In genomic region chr11:117107701-117108590, GRCh38 we compare ENCODE assay signal across 12 cellular contexts.
"Had no signal": no experiment of that assay in that cellular context is flagged by ENCODE, and none has a peak within 500 bp of the region (broad histone marks: within the 10 kb centered on the region; RNA-seq: fewer than 3 reads in every experiment).

No MANE protein-coding gene starts in this region.

- H3K36me3 ChIP-seq: heart right ventricle, right lobe of liver had no signal

- H3K9me3 ChIP-seq: psoas muscle, right lobe of liver had no signal

- DNase-seq: activated CD4-positive, alpha-beta T cell treated with anti-CD3 and anti-CD28 coated beads for 48 hours; activated naive CD4-positive, alpha-beta T cell treated with Interleukin-2 at 50 U/mL for 16 hours; cerebellar nuclear complex; mesendoderm; occipital lobe; stimulated activated CD4-positive, alpha-beta T cell treated with anti-CD3 and anti-CD28 coated beads, Interleukin-2, amount 100 ng/mL, for 24 hours; stimulated activated naive CD4-positive, alpha-beta T cell had no signal

- H3K27ac ChIP-seq: dorsolateral prefrontal cortex, right lobe of liver had no signal

- H3K27me3 ChIP-seq: dorsolateral prefrontal cortex, heart right ventricle, right lobe of liver had no signal

- H3K4me3 ChIP-seq: dorsolateral prefrontal cortex, heart right ventricle, psoas muscle, right lobe of liver had no signal

- ATAC-seq: WTC11 had no signal
